20 cellular contexts compared by ENCODE assay signal in genomic region chr2:215032153-215032552, GRCh38.
"Had no signal": no experiment of that assay in that cellular context is flagged by ENCODE, and none has a peak within 500 bp of the region (broad histone marks: within the 10 kb centered on the region; RNA-seq: fewer than 3 reads in every experiment).

No MANE protein-coding gene starts in this region.

- DNase-seq: activated CD4-positive, alpha-beta T cell treated with anti-CD3 and anti-CD28 coated beads for 4 hours; activated CD8-positive, alpha-beta T cell treated with anti-CD3 and anti-CD28 coated beads, Interleukin-2, amount 10 ng/mL, durations not matched to agents 7 days and 5 days; activated naive CD4-positive, alpha-beta T cell treated with anti-CD3 and anti-CD28 coated beads for 36 hours; adrenal gland; caudate nucleus; effector memory CD4-positive, alpha-beta T cell; heart right ventricle; islet precursor cell; occipital lobe; spleen; stimulated activated CD4-positive, alpha-beta T cell treated with anti-CD3 and anti-CD28 coated beads, Interleukin-1b, Interleukin-23, amount 100 ng/mL, for 48 hours; stimulated activated naive B cell treated with anti-CD40 and anti-IgM and Interleukin-4, amounts not matched to agents 10 μg/mL and 1 μg/mL and 100 μg/mL, for 72 hours; substantia nigra; WERI-Rb-1 had no signal

- H3K27ac Mint-ChIP-seq: activated CD8-positive, alpha-beta T cell treated with anti-CD3 and anti-CD28 coated beads, Interleukin-2, amount 10 ng/mL, durations not matched to agents 7 days and 5 days; activated naive CD4-positive, alpha-beta T cell treated with anti-CD3 and anti-CD28 coated beads for 36 hours; memory B cell; natural killer cell treated with Interleukin-12 subunit alpha and Interleukin-12 subunit beta and Interleukin-15 and Interleukin-18, amount 100 ng/mL, for 72 hours; stimulated activated naive B cell treated with anti-CD40 and anti-IgM and Interleukin-4, amounts not matched to agents 10 μg/mL and 1 μg/mL and 100 μg/mL, for 72 hours; type B pancreatic cell had no signal

- H3K4me3 ChIP-seq: adrenal gland, heart right ventricle, prostate gland, spleen had no signal

- H3K4me3 Mint-ChIP-seq: activated CD8-positive, alpha-beta T cell treated with anti-CD3 and anti-CD28 coated beads, Interleukin-2, amount 10 ng/mL, durations not matched to agents 7 days and 5 days; activated naive CD4-positive, alpha-beta T cell treated with anti-CD3 and anti-CD28 coated beads for 36 hours; memory B cell; natural killer cell treated with Interleukin-12 subunit alpha and Interleukin-12 subunit beta and Interleukin-15 and Interleukin-18, amount 100 ng/mL, for 72 hours; stimulated activated naive B cell treated with anti-CD40 and anti-IgM and Interleukin-4, amounts not matched to agents 10 μg/mL and 1 μg/mL and 100 μg/mL, for 72 hours; type B pancreatic cell had no signal

- ATAC-seq: activated CD8-positive, alpha-beta T cell treated with anti-CD3 and anti-CD28 coated beads, Interleukin-2, amount 10 ng/mL, durations not matched to agents 7 days and 5 days; heart right ventricle; left lobe of liver; natural killer cell treated with Interleukin-12 subunit alpha and Interleukin-12 subunit beta and Interleukin-15 and Interleukin-18, amount 100 ng/mL, for 72 hours; sciatic nerve; stimulated activated naive B cell treated with anti-CD40 and anti-IgM and Interleukin-4, amounts not matched to agents 10 μg/mL and 1 μg/mL and 100 μg/mL, for 72 hours had no signal

- H3K9me3 ChIP-seq: adrenal gland, heart right ventricle, prostate gland, spleen had no signal

- H3K36me3 Mint-ChIP-seq: memory B cell; natural killer cell treated with Interleukin-12 subunit alpha and Interleukin-12 subunit beta and Interleukin-15 and Interleukin-18, amount 100 ng/mL, for 72 hours; stimulated activated naive B cell treated with anti-CD40 and anti-IgM and Interleukin-4, amounts not matched to agents 10 μg/mL and 1 μg/mL and 100 μg/mL, for 72 hours had no signal

- H3K27me3 Mint-ChIP-seq: natural killer cell treated with Interleukin-12 subunit alpha and Interleukin-12 subunit beta and Interleukin-15 and Interleukin-18, amount 100 ng/mL, for 72 hours; stimulated activated naive B cell treated with anti-CD40 and anti-IgM and Interleukin-4, amounts not matched to agents 10 μg/mL and 1 μg/mL and 100 μg/mL, for 72 hours; type B pancreatic cell had no signal

- H3K36me3 ChIP-seq: adrenal gland, heart right ventricle, prostate gland, spleen, WERI-Rb-1 had no signal

- H3K9me3 Mint-ChIP-seq: activated naive CD4-positive, alpha-beta T cell treated with anti-CD3 and anti-CD28 coated beads for 36 hours; stimulated activated naive B cell treated with anti-CD40 and anti-IgM and Interleukin-4, amounts not matched to agents 10 μg/mL and 1 μg/mL and 100 μg/mL, for 72 hours; type B pancreatic cell had no signal

- H3K4me1 Mint-ChIP-seq: memory B cell; stimulated activated naive B cell treated with anti-CD40 and anti-IgM and Interleukin-4, amounts not matched to agents 10 μg/mL and 1 μg/mL and 100 μg/mL, for 72 hours had no signal

- H3K4me1 ChIP-seq: adrenal gland, heart right ventricle, prostate gland, spleen had no signal

- H3K27ac ChIP-seq: adrenal gland, heart right ventricle, prostate gland, spleen, WERI-Rb-1 had no signal

- H3K27me3 ChIP-seq: adrenal gland, heart right ventricle, spleen had no signal
